Comparison of ENCODE assay signal across 1 cellular context in the genomic region with DNA sequence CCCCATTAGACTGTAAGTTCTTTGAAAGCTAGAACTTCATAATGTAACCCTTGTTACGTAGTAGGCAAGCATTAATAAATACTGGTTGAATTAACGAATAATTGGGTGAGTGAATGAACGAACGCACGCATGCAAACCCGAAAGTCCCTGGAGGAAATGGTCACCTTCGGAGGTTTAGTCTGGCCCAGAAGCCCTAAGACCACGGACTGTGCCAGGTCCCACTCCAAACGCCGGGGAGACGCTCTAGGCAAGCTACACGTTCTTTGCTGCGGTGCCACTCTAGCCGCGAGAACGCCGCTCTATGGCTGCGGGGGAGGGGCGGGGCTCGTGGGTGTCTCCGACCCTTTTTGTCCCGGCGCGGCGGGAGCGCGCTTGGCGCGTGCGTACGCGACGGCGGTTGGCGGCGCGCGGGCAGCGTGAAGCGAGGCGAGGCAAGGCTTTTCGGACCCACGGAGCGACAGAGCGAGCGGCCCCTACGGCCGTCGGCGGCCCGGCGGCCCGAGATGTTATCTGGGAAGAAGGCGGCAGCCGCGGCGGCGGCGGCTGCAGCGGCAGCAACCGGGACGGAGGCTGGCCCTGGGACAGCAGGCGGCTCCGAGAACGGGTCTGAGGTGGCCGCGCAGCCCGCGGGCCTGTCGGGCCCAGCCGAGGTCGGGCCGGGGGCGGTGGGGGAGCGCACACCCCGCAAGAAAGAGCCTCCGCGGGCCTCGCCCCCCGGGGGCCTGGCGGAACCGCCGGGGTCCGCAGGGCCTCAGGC.
A peak's percentile ranks its signal among the peaks of the same experiment; 100 is the strongest.
TF ChIP-seq lines count a peak whose summit lies in the region.

TSS of gene KDM1A (plus strand) at position 375 of the 757 bp plus-strand sequence. CDS start at position 504, 129 bp downstream.

TF ChIP-seq in K562, 482 proteins besides CTCF, POLR2A, EP300 and RAD21 (continued from another document and continues in another):
- TF ChIP-seq EHMT2 (IDR thresholded peaks at IDR 0.05) (peak; percentile 72; the same call in 1 of the 2 replicates), SPI1 (IDR thresholded peaks at IDR 0.05; ENCODE audit: borderline replicate concordance, low read depth, low read length) (no peak), C11orf30 (IDR thresholded peaks at IDR 0.05; ENCODE audit: low read depth) (peak; percentile 54), MTA3 (IDR thresholded peaks at IDR 0.05; ENCODE audit: borderline replicate concordance) (peak; percentile 96), DMBX1 (CRISPR knock-in tag; IDR thresholded peaks at IDR 0.05; ENCODE audit: borderline replicate concordance) (peak; percentile 3; the same call in 1 of the 2 replicates), ZNF263 (CRISPR knock-in tag; IDR thresholded peaks at IDR 0.05; ENCODE audit: borderline replicate concordance) (0 out of 2 replicates have a peak, but pooled peaks have one; percentile 12), TBP (optimal IDR thresholded peaks at IDR 0.05; ENCODE audit: low read depth, low read length) (peak; percentile 97), CBFA2T3 (IDR thresholded peaks at IDR 0.05) (peak; percentile 32), TAF9B (IDR thresholded peaks at IDR 0.05; ENCODE audit: partially characterized antibody) (peak; percentile 93), JUN (IDR thresholded peaks at IDR 0.05; ENCODE audit: borderline replicate concordance, low read depth, low read length) (peak; percentile 40; the same call in 1 of the 2 replicates), JUN (CRISPR knock-in tag; IDR thresholded peaks at IDR 0.05; ENCODE audit: borderline replicate concordance) (no peak; the same call in 1 of the 2 replicates), ZBTB11 (CRISPR knock-in tag; IDR thresholded peaks at IDR 0.05) (peak in 1 of 3 experiments; percentile 84; a peak in 2 of 6 replicates), SFPQ (IDR thresholded peaks at IDR 0.05; ENCODE audit: low read depth, low read length) (no peak), ZNF197 (CRISPR knock-in tag; IDR thresholded peaks at IDR 0.05; ENCODE audit: low read depth) (0 out of 2 replicates have a peak, but pooled peaks have one; percentile 38), CEBPB (tag; IDR thresholded peaks at IDR 0.05) (no peak; the same call in 1 of the 2 replicates), PCBP2 (IDR thresholded peaks at IDR 0.05; ENCODE audit: low read depth, low read length, poor library complexity, severe bottlenecking) (no peak), ZBED1 (IDR thresholded peaks at IDR 0.05) (0 out of 2 replicates have a peak, but pooled peaks have one; percentile 68), ILK (tag; IDR thresholded peaks at IDR 0.05; ENCODE audit: borderline replicate concordance, low read depth) (no peak), SMARCA4 (IDR thresholded peaks at IDR 0.05) (peak; percentile 51; the same call in 1 of the 2 replicates), SREBF2 (CRISPR knock-in tag; IDR thresholded peaks at IDR 0.05) (no peak), ZNF165 (CRISPR knock-in tag; IDR thresholded peaks at IDR 0.05; ENCODE audit: borderline replicate concordance) (peak; percentile 54; the same call in 1 of the 2 replicates), HIVEP1 (CRISPR knock-in tag; IDR thresholded peaks at IDR 0.05) (no peak), ZNF175 (CRISPR knock-in tag; IDR thresholded peaks at IDR 0.05; ENCODE audit: low read depth) (no peak), RBM17 (IDR thresholded peaks at IDR 0.05; ENCODE audit: borderline replicate concordance, low read depth, low read length) (no peak), GABPA (tag; conservative IDR thresholded peaks at IDR 0.05; ENCODE audit: low read depth) (peak; percentile 83), TOE1 (IDR thresholded peaks at IDR 0.05; ENCODE audit: borderline replicate concordance) (peak; percentile 71; the same call in 1 of the 2 replicates), TOE1 (CRISPR knock-in tag; IDR thresholded peaks at IDR 0.05; ENCODE audit: borderline replicate concordance, low read depth) (peak; percentile 81; the same call in 1 of the 2 replicates), KDM4B (IDR thresholded peaks at IDR 0.05; ENCODE audit: borderline replicate concordance in 2 of 2, low read depth in 1 of 2) (peak in 1 of 2 experiments; percentile 96; a peak in 2 of 4 replicates), NCOA6 (IDR thresholded peaks at IDR 0.05) (peak; percentile 44), NFRKB (IDR thresholded peaks at IDR 0.05; ENCODE audit: low read depth) (peak; percentile 85; the same call in 1 of the 2 replicates), FOXA3 (CRISPR knock-in tag; conservative IDR thresholded peaks at IDR 0.05 in 1 of 2, IDR thresholded peaks at IDR 0.05 in 1 of 2) (peak in 1 of 2 experiments; percentile 79; a peak in 2 of 4 replicates), SP2 (IDR thresholded peaks at IDR 0.05; ENCODE audit: extremely low read depth, low read depth, low read length, poor library complexity, severe bottlenecking) (peak; percentile 100), ATF3 (IDR thresholded peaks at IDR 0.05) (no peak), ATF3 (CRISPR knock-in tag; conservative IDR thresholded peaks at IDR 0.05) (peak; percentile 85), ZNF77 (CRISPR knock-in tag; IDR thresholded peaks at IDR 0.05) (no peak), EGR1 (conservative IDR thresholded peaks at IDR 0.05) (peak; percentile 96), L3MBTL2 (IDR thresholded peaks at IDR 0.05) (peak; percentile 96), GABPB2 (CRISPR knock-in tag; conservative IDR thresholded peaks at IDR 0.05) (no peak), MCM2 (IDR thresholded peaks at IDR 0.05; ENCODE audit: low read depth) (no peak), GATA2 (CRISPR knock-in tag; IDR thresholded peaks at IDR 0.05) (peak; percentile 91), ETS2 (tag; IDR thresholded peaks at IDR 0.05; ENCODE audit: borderline replicate concordance, poor library complexity, severe bottlenecking) (no peak), DDX20 (tag; IDR thresholded peaks at IDR 0.05; ENCODE audit: low read depth) (0 out of 2 replicates have a peak, but pooled peaks have one; percentile 27), NCOR1 (IDR thresholded peaks at IDR 0.05) (peak; percentile 80), TRIM28 (IDR thresholded peaks at IDR 0.05) (peak; percentile 64; the same call in 1 of the 2 replicates), ZNF174 (CRISPR knock-in tag; IDR thresholded peaks at IDR 0.05) (0 out of 2 replicates have a peak, but pooled peaks have one; percentile 60), BHLHE40 (IDR thresholded peaks at IDR 0.05; ENCODE audit: low read length) (peak; percentile 85), SUPT5H (IDR thresholded peaks at IDR 0.05) (peak; percentile 97), FOXK1 (CRISPR knock-in tag; IDR thresholded peaks at IDR 0.05; ENCODE audit: borderline replicate concordance) (peak; percentile 81; the same call in 1 of the 2 replicates)
- TF ChIP-seq, protein P1, sequence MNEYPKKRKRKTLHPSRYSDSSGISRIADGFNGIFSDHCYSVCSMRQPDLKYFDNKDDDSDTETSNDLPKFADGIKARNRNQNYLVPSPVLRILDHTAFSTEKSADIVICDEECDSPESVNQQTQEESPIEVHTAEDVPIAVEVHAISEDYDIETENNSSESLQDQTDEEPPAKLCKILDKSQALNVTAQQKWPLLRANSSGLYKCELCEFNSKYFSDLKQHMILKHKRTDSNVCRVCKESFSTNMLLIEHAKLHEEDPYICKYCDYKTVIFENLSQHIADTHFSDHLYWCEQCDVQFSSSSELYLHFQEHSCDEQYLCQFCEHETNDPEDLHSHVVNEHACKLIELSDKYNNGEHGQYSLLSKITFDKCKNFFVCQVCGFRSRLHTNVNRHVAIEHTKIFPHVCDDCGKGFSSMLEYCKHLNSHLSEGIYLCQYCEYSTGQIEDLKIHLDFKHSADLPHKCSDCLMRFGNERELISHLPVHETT (CRISPR knock-in tag; conservative IDR thresholded peaks at IDR 0.05 in 1 of 2, IDR thresholded peaks at IDR 0.05 in 1 of 2) = peak in 1 of 2 experiments; percentile 99; a peak in 2 of 4 replicates
- TF ChIP-seq, protein P2, sequence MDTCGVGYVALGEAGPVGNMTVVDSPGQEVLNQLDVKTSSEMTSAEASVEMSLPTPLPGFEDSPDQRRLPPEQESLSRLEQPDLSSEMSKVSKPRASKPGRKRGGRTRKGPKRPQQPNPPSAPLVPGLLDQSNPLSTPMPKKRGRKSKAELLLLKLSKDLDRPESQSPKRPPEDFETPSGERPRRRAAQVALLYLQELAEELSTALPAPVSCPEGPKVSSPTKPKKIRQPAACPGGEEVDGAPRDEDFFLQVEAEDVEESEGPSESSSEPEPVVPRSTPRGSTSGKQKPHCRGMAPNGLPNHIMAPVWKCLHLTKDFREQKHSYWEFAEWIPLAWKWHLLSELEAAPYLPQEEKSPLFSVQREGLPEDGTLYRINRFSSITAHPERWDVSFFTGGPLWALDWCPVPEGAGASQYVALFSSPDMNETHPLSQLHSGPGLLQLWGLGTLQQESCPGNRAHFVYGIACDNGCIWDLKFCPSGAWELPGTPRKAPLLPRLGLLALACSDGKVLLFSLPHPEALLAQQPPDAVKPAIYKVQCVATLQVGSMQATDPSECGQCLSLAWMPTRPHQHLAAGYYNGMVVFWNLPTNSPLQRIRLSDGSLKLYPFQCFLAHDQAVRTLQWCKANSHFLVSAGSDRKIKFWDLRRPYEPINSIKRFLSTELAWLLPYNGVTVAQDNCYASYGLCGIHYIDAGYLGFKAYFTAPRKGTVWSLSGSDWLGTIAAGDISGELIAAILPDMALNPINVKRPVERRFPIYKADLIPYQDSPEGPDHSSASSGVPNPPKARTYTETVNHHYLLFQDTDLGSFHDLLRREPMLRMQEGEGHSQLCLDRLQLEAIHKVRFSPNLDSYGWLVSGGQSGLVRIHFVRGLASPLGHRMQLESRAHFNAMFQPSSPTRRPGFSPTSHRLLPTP (IDR thresholded peaks at IDR 0.05; ENCODE audit: borderline replicate concordance, extremely low read depth, insufficient read length) = peak; percentile 5
- TF ChIP-seq, protein P3, sequence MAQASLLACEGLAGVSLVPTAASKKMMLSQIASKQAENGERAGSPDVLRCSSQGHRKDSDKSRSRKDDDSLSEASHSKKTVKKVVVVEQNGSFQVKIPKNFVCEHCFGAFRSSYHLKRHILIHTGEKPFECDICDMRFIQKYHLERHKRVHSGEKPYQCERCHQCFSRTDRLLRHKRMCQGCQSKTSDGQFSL (CRISPR knock-in tag; IDR thresholded peaks at IDR 0.05) = peak; percentile 79
- TF ChIP-seq, protein P3 (tag; IDR thresholded peaks at IDR 0.05) = no peak
- TF ChIP-seq, protein P4, sequence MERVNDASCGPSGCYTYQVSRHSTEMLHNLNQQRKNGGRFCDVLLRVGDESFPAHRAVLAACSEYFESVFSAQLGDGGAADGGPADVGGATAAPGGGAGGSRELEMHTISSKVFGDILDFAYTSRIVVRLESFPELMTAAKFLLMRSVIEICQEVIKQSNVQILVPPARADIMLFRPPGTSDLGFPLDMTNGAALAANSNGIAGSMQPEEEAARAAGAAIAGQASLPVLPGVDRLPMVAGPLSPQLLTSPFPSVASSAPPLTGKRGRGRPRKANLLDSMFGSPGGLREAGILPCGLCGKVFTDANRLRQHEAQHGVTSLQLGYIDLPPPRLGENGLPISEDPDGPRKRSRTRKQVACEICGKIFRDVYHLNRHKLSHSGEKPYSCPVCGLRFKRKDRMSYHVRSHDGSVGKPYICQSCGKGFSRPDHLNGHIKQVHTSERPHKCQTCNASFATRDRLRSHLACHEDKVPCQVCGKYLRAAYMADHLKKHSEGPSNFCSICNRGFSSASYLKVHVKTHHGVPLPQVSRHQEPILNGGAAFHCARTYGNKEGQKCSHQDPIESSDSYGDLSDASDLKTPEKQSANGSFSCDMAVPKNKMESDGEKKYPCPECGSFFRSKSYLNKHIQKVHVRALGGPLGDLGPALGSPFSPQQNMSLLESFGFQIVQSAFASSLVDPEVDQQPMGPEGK (CRISPR knock-in tag; IDR thresholded peaks at IDR 0.05; ENCODE audit: borderline replicate concordance) = 0 out of 2 replicates have a peak, but pooled peaks have one; percentile 13
